ENCODE assay signal across 12 cellular contexts in genomic region chr22:32409977-32410376, GRCh38. TPM values are rescaled to one million over a fixed set of nuclear protein-coding genes. Genes with fewer than 3 reads are reported as not detected.
DNase-seq lines count a peak whose midpoint lies in the region; ATAC-seq and TF ChIP-seq lines count a peak whose summit lies in the region.
"Had no signal": no experiment of that assay in that cellular context is flagged by ENCODE, and none has a peak within 500 bp of the region (broad histone marks: within the 10 kb centered on the region; RNA-seq: fewer than 3 reads in every experiment).

No MANE protein-coding gene starts in this region.

- ATAC-seq in PC-3 (no peak), GM18873 (IDR thresholded peaks at IDR 0.05; ENCODE audit: low FRiP score, unreplicated experiment) (no peak), GM18909 (IDR thresholded peaks at IDR 0.05; ENCODE audit: poor library complexity, unreplicated experiment) (no peak)

- peaks cover 37% of the 10 kb centered on the region for H3K79me2 ChIP-seq in PC-3 (ENCODE audit: low read length)

- H3K36me3 ChIP-seq in PC-3 (ENCODE audit: low read depth, low read length) (peaks cover 31% of the 10 kb centered on the region; the same call in 1 of the 2 replicates), skeletal muscle satellite cell (ENCODE audit: insufficient read depth, low read length) (peaks cover 40% of the 10 kb centered on the region)
- H3K36me3 ChIP-seq: ovary had no signal

- H3K4me3 ChIP-seq in PC-3 (ENCODE audit: low read length) (no peak overlapping the region), skeletal muscle satellite cell (ENCODE audit: low read length) (no peak overlapping the region)
- H3K4me3 ChIP-seq: ovary had no signal

- intact Hi-C loops in PC-3 (cut with micrococcal nuclease), result no loop called here

- BruUV-seq in PC-3 (replicated peaks; lab: Mats Ljungman, UMichigan), result no TSS peak

- H3K27ac Mint-ChIP-seq in T-helper 1 cell treated with Interleukin-12 subunit alpha and Interleukin-12 subunit beta and Interleukin-4 antibody, amounts not matched to agents 30 μg/mL and 1 μg/mL, for 36 hours, result peak overlapping the region; percentile 12
- H3K27ac Mint-ChIP-seq in endothelial cell (ENCODE audit: unreplicated experiment), result no peak overlapping the region

- H3K4me1 Mint-ChIP-seq in T-helper 1 cell treated with Interleukin-12 subunit alpha and Interleukin-12 subunit beta and Interleukin-4 antibody, amounts not matched to agents 30 μg/mL and 1 μg/mL, for 36 hours (ENCODE audit: low read depth), result peaks cover 44% of the 10 kb centered on the region
- peaks cover 29% of the 10 kb centered on the region for H3K4me1 Mint-ChIP-seq in endothelial cell (ENCODE audit: unreplicated experiment)

- POLR2A ChIA-PET in PC-3 (lab: Charles Lee; ENCODE audit: unreplicated experiment), result no interaction called here

- H3K4me2 ChIP-seq in PC-3 (ENCODE audit: low read length), result peak overlapping the region; percentile 93; the same call in 1 of the 2 replicates
- H3K4me2 ChIP-seq in skeletal muscle satellite cell (ENCODE audit: low read length), result peak overlapping the region; percentile 98

- no peaks in the 10 kb centered on the region for H3K9me3 ChIP-seq in PC-3 (ENCODE audit: low read length)
- H3K9me3 ChIP-seq in skeletal muscle satellite cell (replicated peaks; ENCODE audit: low read length), result no peaks in the 10 kb centered on the region
- H3K9me3 ChIP-seq: ovary had no signal

- CTCF ChIA-PET in PC-3 (lab: Charles Lee), result no interaction called here

- no peak overlapping the region for H3K27ac ChIP-seq in PC-3 (ENCODE audit: low read length)
- H3K27ac ChIP-seq: ovary had no signal

- H3K9me3 Mint-ChIP-seq in T-helper 1 cell treated with Interleukin-12 subunit alpha and Interleukin-12 subunit beta and Interleukin-4 antibody, amounts not matched to agents 30 μg/mL and 1 μg/mL, for 36 hours, result no peaks in the 10 kb centered on the region
- H3K9me3 Mint-ChIP-seq in endothelial cell (ENCODE audit: unreplicated experiment), result no peaks in the 10 kb centered on the region

- H3K9me2 ChIP-seq in PC-3 (replicated peaks; ENCODE audit: low read length), result no peaks in the 10 kb centered on the region

- no peak overlapping the region for H2AFZ ChIP-seq in PC-3 (ENCODE audit: low read length)

- H4K20me1 ChIP-seq in PC-3 (ENCODE audit: low read length), result peaks cover 9% of the 10 kb centered on the region; the same call in 1 of the 2 replicates

- no peaks in the 10 kb centered on the region for H3F3A ChIP-seq in PC-3 (ENCODE audit: low read length, unreplicated experiment)

- no peaks in the 10 kb centered on the region for H3K27me3 ChIP-seq in PC-3 (ENCODE audit: low read length)
- peaks cover 4% of the 10 kb centered on the region for H3K27me3 ChIP-seq in skeletal muscle satellite cell (ENCODE audit: control insufficient read depth, insufficient read depth, low read length)
- H3K27me3 ChIP-seq: ovary had no signal

- DNase-seq in T-helper 1 cell, result no peak
- no peak for DNase-seq in PC-3
- no peak for DNase-seq in endothelial cell (ENCODE audit: low spot score)
- no peak for DNase-seq in DMS153 (lab: John Stamatoyannopoulos, UW)
- DNase-seq: activated CD4-positive, alpha-beta T cell treated with anti-CD3 and anti-CD28 coated beads, Interleukin-2, amount 50 U/mL, for 1 hour; DMS79 treated with DMSO at 0.1 percent for 48 hours; ovary had no signal

- TF ChIP-seq CTCF in PC-3 (conservative IDR thresholded peaks at IDR 0.05; ENCODE audit: low read depth, low read length) (no peak), endothelial cell (IDR thresholded peaks at IDR 0.05; ENCODE audit: unreplicated experiment) (no peak)

- H3K4me1 ChIP-seq in PC-3 (ENCODE audit: insufficient read depth, low read length), result peaks cover 16% of the 10 kb centered on the region
- H3K4me1 ChIP-seq in skeletal muscle satellite cell (ENCODE audit: control insufficient read depth, insufficient read depth, low read length), result peaks cover 12% of the 10 kb centered on the region

- H3K9ac ChIP-seq in PC-3 (ENCODE audit: low read length) (no peak overlapping the region), skeletal muscle satellite cell (ENCODE audit: low read depth, low read length) (no peak overlapping the region)

- H3K4me3 Mint-ChIP-seq in T-helper 1 cell treated with Interleukin-12 subunit alpha and Interleukin-12 subunit beta and Interleukin-4 antibody, amounts not matched to agents 30 μg/mL and 1 μg/mL, for 36 hours, result peak overlapping the region; percentile 55
- peak overlapping the region; percentile 37 for H3K4me3 Mint-ChIP-seq in endothelial cell (ENCODE audit: unreplicated experiment)

- no peaks in the 10 kb centered on the region for H3K27me3 Mint-ChIP-seq in T-helper 1 cell treated with Interleukin-12 subunit alpha and Interleukin-12 subunit beta and Interleukin-4 antibody, amounts not matched to agents 30 μg/mL and 1 μg/mL, for 36 hours (ENCODE audit: low read depth)
- peaks cover 2% of the 10 kb centered on the region for H3K27me3 Mint-ChIP-seq in endothelial cell (ENCODE audit: unreplicated experiment)

- H3K36me3 Mint-ChIP-seq in T-helper 1 cell treated with Interleukin-12 subunit alpha and Interleukin-12 subunit beta and Interleukin-4 antibody, amounts not matched to agents 30 μg/mL and 1 μg/mL, for 36 hours (ENCODE audit: low read depth), result peaks cover 29% of the 10 kb centered on the region
- peaks cover 11% of the 10 kb centered on the region for H3K36me3 Mint-ChIP-seq in endothelial cell (ENCODE audit: low read depth, unreplicated experiment)

RNA-seq across cellular contexts. Expression of gene RTCB, which starts 2.1 kb away (rescaled TPM):
- total RNA-seq in PC-3 (2014; rRNA removed) (136 and 146 TPM in 2 replicates), endothelial cell (ENCODE audit: unreplicated experiment) (107 TPM)
- 80.6 and 101 TPM in 2 replicates for total RNA-seq in skeletal muscle satellite cell (2012; rRNA removed)

RNA-seq across cellular contexts. Expression of gene RFPL3, which starts 52.3 kb away (rescaled TPM):
- not detected in 2 replicates for total RNA-seq in PC-3 (2014; rRNA removed)
- total RNA-seq in endothelial cell (ENCODE audit: unreplicated experiment), result not detected
- total RNA-seq in skeletal muscle satellite cell (2012; rRNA removed), result not detected in 2 replicates
- total RNA-seq: ovary, ureter had no signal

RNA-seq across cellular contexts. Expression of gene BPIFC, which starts 54.3 kb away (rescaled TPM):
- total RNA-seq in PC-3 (2014; rRNA removed) (not detected in 2 replicates), endothelial cell (ENCODE audit: unreplicated experiment) (not detected)
- total RNA-seq in skeletal muscle satellite cell (2012; rRNA removed), result not detected in 2 replicates
- total RNA-seq: ovary, ureter had no signal
